In genomic region chr10:29712108-29712507, GRCh38 we compare ENCODE assay signal across 1 cellular context.
TF ChIP-seq lines count a peak whose summit lies in the region.

No MANE protein-coding gene starts in this region.

TF ChIP-seq in HepG2, 621 proteins besides CTCF, POLR2A, EP300 and RAD21 (continued from another document):
- TF ChIP-seq ZNF839 (CRISPR knock-in tag; IDR thresholded peaks at IDR 0.05; ENCODE audit: borderline replicate concordance) (no peak), TGIF2 (CRISPR knock-in tag; IDR thresholded peaks at IDR 0.05) (no peak), ZNF788 (CRISPR knock-in tag; IDR thresholded peaks at IDR 0.05; ENCODE audit: borderline replicate concordance) (no peak), ZNF670 (CRISPR knock-in tag; IDR thresholded peaks at IDR 0.05; ENCODE audit: borderline replicate concordance) (no peak), STAT6 (CRISPR knock-in tag; IDR thresholded peaks at IDR 0.05; ENCODE audit: borderline replicate concordance) (no peak), ZNF564 (CRISPR knock-in tag; IDR thresholded peaks at IDR 0.05) (peak; percentile 94), ZFP90 (CRISPR knock-in tag; IDR thresholded peaks at IDR 0.05; ENCODE audit: borderline replicate concordance) (no peak), TCF12 (IDR thresholded peaks at IDR 0.05) (no peak), TCF12 (CRISPR knock-in tag; IDR thresholded peaks at IDR 0.05) (no peak), BRD4 (CRISPR knock-in tag; IDR thresholded peaks at IDR 0.05) (no peak), NCOA5 (CRISPR knock-in tag; IDR thresholded peaks at IDR 0.05) (no peak), ZNF256 (CRISPR knock-in tag; conservative IDR thresholded peaks at IDR 0.05) (no peak), ATAD3A (CRISPR knock-in tag; IDR thresholded peaks at IDR 0.05) (no peak), SIX4 (CRISPR knock-in tag; IDR thresholded peaks at IDR 0.05) (peak; percentile 84), ZNF746 (CRISPR knock-in tag; IDR thresholded peaks at IDR 0.05) (no peak), SIX1 (CRISPR knock-in tag; IDR thresholded peaks at IDR 0.05; ENCODE audit: borderline replicate concordance) (peak; percentile 85)
